In the genomic region with DNA sequence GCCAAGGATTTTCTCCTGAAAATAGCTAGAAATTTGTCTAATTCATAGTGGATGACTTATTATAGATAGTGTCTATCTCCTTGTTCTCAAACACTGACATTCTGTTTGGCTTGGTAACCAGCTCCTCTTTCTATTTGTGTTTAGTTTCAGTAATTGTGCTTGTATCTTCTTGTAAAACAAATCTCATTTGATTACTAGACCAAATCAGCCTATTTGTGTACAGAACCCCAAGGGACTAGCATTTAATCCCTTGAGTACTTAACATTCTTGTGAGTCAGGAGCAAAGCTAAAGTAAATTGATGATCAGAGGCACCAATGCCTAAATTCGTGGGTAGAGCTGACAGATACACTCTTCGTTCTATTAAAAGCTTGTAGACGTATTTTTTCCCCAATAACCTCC, we compare ENCODE assay signal across 16 cellular contexts.
DNase-seq lines count a peak whose midpoint lies in the region; TF ChIP-seq lines count a peak whose summit lies in the region.
"Had no signal": no experiment of that assay in that cellular context is flagged by ENCODE, and none has a peak within 500 bp of the region (broad histone marks: within the 10 kb centered on the region; RNA-seq: fewer than 3 reads in every experiment).

No MANE protein-coding gene starts in this region.

- no peak overlapping the region for H3K27ac Mint-ChIP-seq in glutamatergic neuron (ENCODE audit: unreplicated experiment)
- H3K27ac Mint-ChIP-seq in activated T-helper 1 cell treated with anti-CD3 and anti-CD28 coated beads, Interleukin-12 subunit alpha, Interleukin-12 subunit beta, Interleukin-2, Interleukin-4 antibody, amounts not matched to agents 30 ng/mL and 10 ng/mL and 1 ng/mL, durations not matched to agents 14 hours and 24 hours and 36 hours = no peak overlapping the region

- TF ChIP-seq CTCF in glutamatergic neuron (IDR thresholded peaks at IDR 0.05; ENCODE audit: partially characterized antibody, unreplicated experiment) = no peak
- no peak for TF ChIP-seq CTCF in right atrium auricular region (IDR thresholded peaks at IDR 0.05)

- no peaks in the 10 kb centered on the region for H3K9me3 Mint-ChIP-seq in glutamatergic neuron (ENCODE audit: unreplicated experiment)
- H3K9me3 Mint-ChIP-seq in activated T-helper 1 cell treated with anti-CD3 and anti-CD28 coated beads, Interleukin-12 subunit alpha, Interleukin-12 subunit beta, Interleukin-2, Interleukin-4 antibody, amounts not matched to agents 30 ng/mL and 10 ng/mL and 1 ng/mL, durations not matched to agents 14 hours and 24 hours and 36 hours = peaks cover 11% of the 10 kb centered on the region

- intact Hi-C loops in posterior cingulate gyrus (cut with DNase I) = no loop called here
- intact Hi-C loops in activated T-helper 1 cell treated with anti-CD3 and anti-CD28 coated beads, Interleukin-12 subunit alpha, Interleukin-12 subunit beta, Interleukin-2, Interleukin-4 antibody, amounts not matched to agents 30 ng/mL and 10 ng/mL and 1 ng/mL, durations not matched to agents 14 hours and 24 hours and 36 hours (cut with micrococcal nuclease) = no loop called here

- H3K4me3 Mint-ChIP-seq in glutamatergic neuron (ENCODE audit: unreplicated experiment) = peak overlapping the region; percentile 50
- H3K4me3 Mint-ChIP-seq in activated T-helper 1 cell treated with anti-CD3 and anti-CD28 coated beads, Interleukin-12 subunit alpha, Interleukin-12 subunit beta, Interleukin-2, Interleukin-4 antibody, amounts not matched to agents 30 ng/mL and 10 ng/mL and 1 ng/mL, durations not matched to agents 14 hours and 24 hours and 36 hours = no peak overlapping the region
- H3K4me3 Mint-ChIP-seq: CD14-positive monocyte had no signal

- no peaks in the 10 kb centered on the region for H4K20me1 ChIP-seq in BLaER1

- DNase-seq in NCI-H1105 (lab: John Stamatoyannopoulos, UW) (peak; percentile 44), NCI-H69 (lab: John Stamatoyannopoulos, UW) (peak; percentile 29), glutamatergic neuron (no peak), posterior cingulate gyrus (no peak), right atrium auricular region (ENCODE audit: low spot score) (no peak)
- DNase-seq in activated T-helper 1 cell treated with anti-CD3 and anti-CD28 coated beads, Interleukin-12 subunit alpha, Interleukin-12 subunit beta, Interleukin-2, Interleukin-4 antibody, amounts not matched to agents 30 ng/mL and 10 ng/mL and 1 ng/mL, durations not matched to agents 14 hours and 24 hours and 36 hours (ENCODE audit: low spot score) = no peak
- DNase-seq: COR-L47, DMS79, KBM-7, MV-4-11, NCI-H1694 treated with DMSO at 0.1 percent for 48 hours, OCI-M1, SHP77 treated with DMSO at 0.1 percent for 48 hours, T-helper 2 cell had no signal

- peaks cover 2% of the 10 kb centered on the region for H3K27me3 Mint-ChIP-seq in glutamatergic neuron (ENCODE audit: unreplicated experiment)
- H3K27me3 Mint-ChIP-seq in activated T-helper 1 cell treated with anti-CD3 and anti-CD28 coated beads, Interleukin-12 subunit alpha, Interleukin-12 subunit beta, Interleukin-2, Interleukin-4 antibody, amounts not matched to agents 30 ng/mL and 10 ng/mL and 1 ng/mL, durations not matched to agents 14 hours and 24 hours and 36 hours (ENCODE audit: insufficient read depth) = no peaks in the 10 kb centered on the region

- H3K9ac ChIP-seq in BLaER1 = no peak overlapping the region

- peaks cover 10% of the 10 kb centered on the region for H3K36me3 Mint-ChIP-seq in glutamatergic neuron (ENCODE audit: unreplicated experiment)
- H3K36me3 Mint-ChIP-seq in activated T-helper 1 cell treated with anti-CD3 and anti-CD28 coated beads, Interleukin-12 subunit alpha, Interleukin-12 subunit beta, Interleukin-2, Interleukin-4 antibody, amounts not matched to agents 30 ng/mL and 10 ng/mL and 1 ng/mL, durations not matched to agents 14 hours and 24 hours and 36 hours (ENCODE audit: low read depth) = no peaks in the 10 kb centered on the region
- H3K36me3 Mint-ChIP-seq: CD14-positive monocyte had no signal

- no peaks in the 10 kb centered on the region for H3K27me3 ChIP-seq in BLaER1
- no peaks in the 10 kb centered on the region for H3K27me3 ChIP-seq in right atrium auricular region

- H3K9me3 ChIP-seq in BLaER1 (peaks cover 15% of the 10 kb centered on the region), right atrium auricular region (peaks cover 0 to 6% of the 10 kb centered on the region in 2 donors)

- H3K4me3 ChIP-seq in BLaER1 (no peak overlapping the region), right atrium auricular region (no peak overlapping the region)

- peaks cover 19% of the 10 kb centered on the region for H3K4me1 Mint-ChIP-seq in glutamatergic neuron (ENCODE audit: low read depth, unreplicated experiment)
- no peaks in the 10 kb centered on the region for H3K4me1 Mint-ChIP-seq in activated T-helper 1 cell treated with anti-CD3 and anti-CD28 coated beads, Interleukin-12 subunit alpha, Interleukin-12 subunit beta, Interleukin-2, Interleukin-4 antibody, amounts not matched to agents 30 ng/mL and 10 ng/mL and 1 ng/mL, durations not matched to agents 14 hours and 24 hours and 36 hours (ENCODE audit: low read depth)
- H3K4me1 Mint-ChIP-seq: CD14-positive monocyte had no signal

- peaks cover 4% of the 10 kb centered on the region; the same call in 1 of the 2 replicates for H3K4me1 ChIP-seq in BLaER1
- H3K4me1 ChIP-seq in right atrium auricular region = no peaks in the 10 kb centered on the region

- H3K36me3 ChIP-seq in BLaER1 (no peaks in the 10 kb centered on the region), right atrium auricular region (no peaks in the 10 kb centered on the region)

- H3K4me2 ChIP-seq in BLaER1 = peak overlapping the region; percentile 19; the same call in 1 of the 2 replicates

- H3K27ac ChIP-seq in BLaER1 = no peak overlapping the region
- H3K27ac ChIP-seq in right atrium auricular region = no peak overlapping the region

Comparison
In these comparisons a context has a peak if more than half of its experiments do, and no peak if none do; other contexts are left out.
1. DNase-seq: peak in NCI-H1105 (single experiment) and NCI-H69 (single experiment); none in glutamatergic neuron (single experiment), posterior cingulate gyrus (0 of 10), activated T-helper 1 cell treated with anti-CD3 and anti-CD28 coated beads, Interleukin-12 subunit alpha, Interleukin-12 subunit beta, Interleukin-2, Interleukin-4 antibody, amounts not matched to agents 30 ng/mL and 10 ng/mL and 1 ng/mL, durations not matched to agents 14 hours and 24 hours and 36 hours (single experiment) and right atrium auricular region (single experiment).